In the genomic region with DNA sequence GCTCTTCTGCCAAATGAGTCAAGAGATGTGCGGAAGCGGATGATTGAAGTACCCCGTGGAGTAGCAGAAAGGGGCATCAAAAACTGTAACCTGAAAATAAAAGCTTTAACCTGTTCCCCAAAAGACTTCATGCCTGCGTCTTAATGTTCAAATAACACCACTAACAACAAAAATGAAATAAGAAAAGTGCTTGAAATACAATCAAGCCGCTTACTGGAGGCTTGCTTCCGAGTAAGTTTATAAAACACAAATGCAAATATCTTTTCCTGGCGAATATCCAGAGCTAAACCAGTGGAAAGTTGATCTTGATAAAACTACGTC, we compare ENCODE assay signal across 10 cellular contexts. TPM values are rescaled to one million over a fixed set of nuclear protein-coding genes. Genes with fewer than 3 reads are reported as not detected.
A peak's percentile ranks its signal among the peaks of the same experiment; 100 is the strongest.
DNase-seq lines count a peak whose midpoint lies in the region; ATAC-seq and TF ChIP-seq lines count a peak whose summit lies in the region.
"Had no signal": no experiment of that assay in that cellular context is flagged by ENCODE, and none has a peak within 500 bp of the region (broad histone marks: within the 10 kb centered on the region; RNA-seq: fewer than 3 reads in every experiment).

No MANE protein-coding gene starts in this region.

- H3K4me3 ChIP-seq in iPS-11a (ENCODE audit: low read depth, low read length): peak overlapping the region; percentile 20
- H3K4me3 ChIP-seq: upper lobe of right lung had no signal

- ATAC-seq in activated CD8-positive, alpha-beta memory T cell treated with anti-CD3 and anti-CD28 coated beads, Interleukin-2, amount 10 ng/mL, durations not matched to agents 7 days and 5 days: no peak
- ATAC-seq in WTC11: no peak
- no peak for ATAC-seq in stimulated activated effector memory CD8-positive, alpha-beta T cell treated with anti-CD3 and anti-CD28 coated beads, Interleukin-12 subunit alpha, Interleukin-12 subunit beta, amount 100 ng/mL, for 72 hours
- ATAC-seq: upper lobe of right lung had no signal

- no peaks in the 10 kb centered on the region for H3K9me3 Mint-ChIP-seq in activated CD8-positive, alpha-beta memory T cell treated with anti-CD3 and anti-CD28 coated beads, Interleukin-2, amount 10 ng/mL, durations not matched to agents 7 days and 5 days (ENCODE audit: low read depth)
- H3K9me3 Mint-ChIP-seq in WTC11: no peaks in the 10 kb centered on the region
- no peaks in the 10 kb centered on the region for H3K9me3 Mint-ChIP-seq in stimulated activated effector memory CD8-positive, alpha-beta T cell treated with anti-CD3 and anti-CD28 coated beads, Interleukin-12 subunit alpha, Interleukin-12 subunit beta, amount 100 ng/mL, for 72 hours

- H3K36me3 Mint-ChIP-seq in activated CD8-positive, alpha-beta memory T cell treated with anti-CD3 and anti-CD28 coated beads, Interleukin-2, amount 10 ng/mL, durations not matched to agents 7 days and 5 days: peaks cover 4% of the 10 kb centered on the region
- no peaks in the 10 kb centered on the region for H3K36me3 Mint-ChIP-seq in WTC11
- no peaks in the 10 kb centered on the region for H3K36me3 Mint-ChIP-seq in stimulated activated effector memory CD8-positive, alpha-beta T cell treated with anti-CD3 and anti-CD28 coated beads, Interleukin-12 subunit alpha, Interleukin-12 subunit beta, amount 100 ng/mL, for 72 hours

- CTCF ChIA-PET in activated CD8-positive, alpha-beta memory T cell treated with anti-CD3 and anti-CD28 coated beads, Interleukin-2, amount 10 ng/mL, durations not matched to agents 7 days and 5 days (lab: Charles Lee): interaction anchor here (0.9 to 4.6 kb wide), 6 partner anchors 9 to 1027 kb away, joined by 3 to 21 read pairs (median 6); no protein-coding TSS in a partner anchor
- CTCF ChIA-PET in WTC11 (lab: Charles Lee): interaction anchor here (1.1 to 3.1 kb wide), 12 partner anchors 7 to 1027 kb away, joined by 3 to 30 read pairs (median 4); no protein-coding TSS in a partner anchor

- no peak for DNase-seq in activated CD8-positive, alpha-beta memory T cell treated with anti-CD3 and anti-CD28 coated beads, Interleukin-2, amount 10 ng/mL, durations not matched to agents 7 days and 5 days
- DNase-seq in activated CD8-positive, alpha-beta memory T cell treated with anti-CD3 and anti-CD28 coated beads, Interleukin-2, amount 50 U/mL, for 4 hours: no peak
- DNase-seq in WTC11 (ENCODE audit: low spot score) (no peak), NCI-H82 (lab: John Stamatoyannopoulos, UW) (no peak), globus pallidus (ENCODE audit: low spot score) (no peak)
- no peak for DNase-seq in stimulated activated effector memory CD8-positive, alpha-beta T cell treated with anti-CD3 and anti-CD28 coated beads, Interleukin-12 subunit alpha, Interleukin-12 subunit beta, amount 100 ng/mL, for 72 hours (ENCODE audit: low spot score in 2 of 2)
- no peak for DNase-seq in stimulated activated CD4-positive, alpha-beta T cell treated with anti-CD3 and anti-CD28 coated beads, Interleukin-15, amount 100 ng/mL, for 24 hours
- DNase-seq: KBM-7, upper lobe of right lung had no signal

- H3K27ac Mint-ChIP-seq in activated CD8-positive, alpha-beta memory T cell treated with anti-CD3 and anti-CD28 coated beads, Interleukin-2, amount 10 ng/mL, durations not matched to agents 7 days and 5 days: peak overlapping the region; percentile 40
- H3K27ac Mint-ChIP-seq in WTC11: peak overlapping the region; percentile 95
- H3K27ac Mint-ChIP-seq in stimulated activated effector memory CD8-positive, alpha-beta T cell treated with anti-CD3 and anti-CD28 coated beads, Interleukin-12 subunit alpha, Interleukin-12 subunit beta, amount 100 ng/mL, for 72 hours: no peak overlapping the region

- POLR2A ChIA-PET in WTC11 (lab: Charles Lee): interaction anchor here (0.6 kb wide), 2 partner anchors 14 to 18 kb away, joined by 3 read pairs; no protein-coding TSS in a partner anchor

- no peak for TF ChIP-seq CTCF in WTC11 (IDR thresholded peaks at IDR 0.05)

- peaks cover 67% of the 10 kb centered on the region for H3K27me3 Mint-ChIP-seq in activated CD8-positive, alpha-beta memory T cell treated with anti-CD3 and anti-CD28 coated beads, Interleukin-2, amount 10 ng/mL, durations not matched to agents 7 days and 5 days
- peaks cover 83% of the 10 kb centered on the region for H3K27me3 Mint-ChIP-seq in WTC11 (ENCODE audit: low read depth)

- peak overlapping the region; percentile 29 for H3K4me3 Mint-ChIP-seq in activated CD8-positive, alpha-beta memory T cell treated with anti-CD3 and anti-CD28 coated beads, Interleukin-2, amount 10 ng/mL, durations not matched to agents 7 days and 5 days
- H3K4me3 Mint-ChIP-seq in WTC11: peak overlapping the region; percentile 68
- peak overlapping the region; percentile 72 for H3K4me3 Mint-ChIP-seq in stimulated activated effector memory CD8-positive, alpha-beta T cell treated with anti-CD3 and anti-CD28 coated beads, Interleukin-12 subunit alpha, Interleukin-12 subunit beta, amount 100 ng/mL, for 72 hours

- H3K4me1 Mint-ChIP-seq in activated CD8-positive, alpha-beta memory T cell treated with anti-CD3 and anti-CD28 coated beads, Interleukin-2, amount 10 ng/mL, durations not matched to agents 7 days and 5 days: peaks cover 28% of the 10 kb centered on the region
- peaks cover 42% of the 10 kb centered on the region for H3K4me1 Mint-ChIP-seq in WTC11
- H3K4me1 Mint-ChIP-seq in stimulated activated effector memory CD8-positive, alpha-beta T cell treated with anti-CD3 and anti-CD28 coated beads, Interleukin-12 subunit alpha, Interleukin-12 subunit beta, amount 100 ng/mL, for 72 hours: peaks cover 45% of the 10 kb centered on the region

TF ChIP-seq in WTC11, 78 proteins besides CTCF, POLR2A, EP300 and RAD21:
- TF ChIP-seq, protein P1, sequence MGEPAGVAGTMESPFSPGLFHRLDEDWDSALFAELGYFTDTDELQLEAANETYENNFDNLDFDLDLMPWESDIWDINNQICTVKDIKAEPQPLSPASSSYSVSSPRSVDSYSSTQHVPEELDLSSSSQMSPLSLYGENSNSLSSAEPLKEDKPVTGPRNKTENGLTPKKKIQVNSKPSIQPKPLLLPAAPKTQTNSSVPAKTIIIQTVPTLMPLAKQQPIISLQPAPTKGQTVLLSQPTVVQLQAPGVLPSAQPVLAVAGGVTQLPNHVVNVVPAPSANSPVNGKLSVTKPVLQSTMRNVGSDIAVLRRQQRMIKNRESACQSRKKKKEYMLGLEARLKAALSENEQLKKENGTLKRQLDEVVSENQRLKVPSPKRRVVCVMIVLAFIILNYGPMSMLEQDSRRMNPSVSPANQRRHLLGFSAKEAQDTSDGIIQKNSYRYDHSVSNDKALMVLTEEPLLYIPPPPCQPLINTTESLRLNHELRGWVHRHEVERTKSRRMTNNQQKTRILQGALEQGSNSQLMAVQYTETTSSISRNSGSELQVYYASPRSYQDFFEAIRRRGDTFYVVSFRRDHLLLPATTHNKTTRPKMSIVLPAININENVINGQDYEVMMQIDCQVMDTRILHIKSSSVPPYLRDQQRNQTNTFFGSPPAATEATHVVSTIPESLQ (CRISPR knock-in tag; IDR thresholded peaks at IDR 0.05): no peak
- TF ChIP-seq, protein P2, sequence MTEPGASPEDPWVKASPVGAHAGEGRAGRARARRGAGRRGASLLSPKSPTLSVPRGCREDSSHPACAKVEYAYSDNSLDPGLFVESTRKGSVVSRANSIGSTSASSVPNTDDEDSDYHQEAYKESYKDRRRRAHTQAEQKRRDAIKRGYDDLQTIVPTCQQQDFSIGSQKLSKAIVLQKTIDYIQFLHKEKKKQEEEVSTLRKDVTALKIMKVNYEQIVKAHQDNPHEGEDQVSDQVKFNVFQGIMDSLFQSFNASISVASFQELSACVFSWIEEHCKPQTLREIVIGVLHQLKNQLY (CRISPR knock-in tag; IDR thresholded peaks at IDR 0.05): no peak
- TF ChIP-seq, protein P3, sequence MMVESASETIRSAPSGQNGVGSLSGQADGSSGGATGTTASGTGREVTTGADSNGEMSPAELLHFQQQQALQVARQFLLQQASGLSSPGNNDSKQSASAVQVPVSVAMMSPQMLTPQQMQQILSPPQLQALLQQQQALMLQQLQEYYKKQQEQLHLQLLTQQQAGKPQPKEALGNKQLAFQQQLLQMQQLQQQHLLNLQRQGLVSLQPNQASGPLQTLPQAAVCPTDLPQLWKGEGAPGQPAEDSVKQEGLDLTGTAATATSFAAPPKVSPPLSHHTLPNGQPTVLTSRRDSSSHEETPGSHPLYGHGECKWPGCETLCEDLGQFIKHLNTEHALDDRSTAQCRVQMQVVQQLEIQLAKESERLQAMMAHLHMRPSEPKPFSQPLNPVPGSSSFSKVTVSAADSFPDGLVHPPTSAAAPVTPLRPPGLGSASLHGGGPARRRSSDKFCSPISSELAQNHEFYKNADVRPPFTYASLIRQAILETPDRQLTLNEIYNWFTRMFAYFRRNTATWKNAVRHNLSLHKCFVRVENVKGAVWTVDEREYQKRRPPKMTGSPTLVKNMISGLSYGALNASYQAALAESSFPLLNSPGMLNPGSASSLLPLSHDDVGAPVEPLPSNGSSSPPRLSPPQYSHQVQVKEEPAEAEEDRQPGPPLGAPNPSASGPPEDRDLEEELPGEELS (CRISPR knock-in tag; IDR thresholded peaks at IDR 0.05): no peak
- TF ChIP-seq, protein P4, sequence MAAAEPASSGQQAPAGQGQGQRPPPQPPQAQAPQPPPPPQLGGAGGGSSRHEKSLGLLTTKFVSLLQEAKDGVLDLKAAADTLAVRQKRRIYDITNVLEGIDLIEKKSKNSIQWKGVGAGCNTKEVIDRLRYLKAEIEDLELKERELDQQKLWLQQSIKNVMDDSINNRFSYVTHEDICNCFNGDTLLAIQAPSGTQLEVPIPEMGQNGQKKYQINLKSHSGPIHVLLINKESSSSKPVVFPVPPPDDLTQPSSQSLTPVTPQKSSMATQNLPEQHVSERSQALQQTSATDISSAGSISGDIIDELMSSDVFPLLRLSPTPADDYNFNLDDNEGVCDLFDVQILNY (CRISPR knock-in tag; IDR thresholded peaks at IDR 0.05): no peak
- TF ChIP-seq ZNF263 (CRISPR knock-in tag; IDR thresholded peaks at IDR 0.05; ENCODE audit: low read depth): no peak
- TF ChIP-seq ESRRA (CRISPR knock-in tag; IDR thresholded peaks at IDR 0.05; ENCODE audit: borderline replicate concordance): no peak
- no peak for TF ChIP-seq ZNF219 (CRISPR knock-in tag; IDR thresholded peaks at IDR 0.05; ENCODE audit: borderline replicate concordance)

RNA-seq across cellular contexts. Expression of a gene that starts 2.5 kb away (rescaled TPM):
- under 1 TPM in 1 of 2 experiments, not detected in 1; 0.26 TPM for total RNA-seq in activated CD8-positive, alpha-beta memory T cell treated with anti-CD3 and anti-CD28 coated beads, Interleukin-2, amount 10 ng/mL, durations not matched to agents 7 days and 5 days
- 6.1 to 10.7 TPM (median 7.2 TPM) in 3 replicates for total RNA-seq in WTC11 (2021)
